Comparison of ENCODE assay signal across 13 cellular contexts in the genomic region with DNA sequence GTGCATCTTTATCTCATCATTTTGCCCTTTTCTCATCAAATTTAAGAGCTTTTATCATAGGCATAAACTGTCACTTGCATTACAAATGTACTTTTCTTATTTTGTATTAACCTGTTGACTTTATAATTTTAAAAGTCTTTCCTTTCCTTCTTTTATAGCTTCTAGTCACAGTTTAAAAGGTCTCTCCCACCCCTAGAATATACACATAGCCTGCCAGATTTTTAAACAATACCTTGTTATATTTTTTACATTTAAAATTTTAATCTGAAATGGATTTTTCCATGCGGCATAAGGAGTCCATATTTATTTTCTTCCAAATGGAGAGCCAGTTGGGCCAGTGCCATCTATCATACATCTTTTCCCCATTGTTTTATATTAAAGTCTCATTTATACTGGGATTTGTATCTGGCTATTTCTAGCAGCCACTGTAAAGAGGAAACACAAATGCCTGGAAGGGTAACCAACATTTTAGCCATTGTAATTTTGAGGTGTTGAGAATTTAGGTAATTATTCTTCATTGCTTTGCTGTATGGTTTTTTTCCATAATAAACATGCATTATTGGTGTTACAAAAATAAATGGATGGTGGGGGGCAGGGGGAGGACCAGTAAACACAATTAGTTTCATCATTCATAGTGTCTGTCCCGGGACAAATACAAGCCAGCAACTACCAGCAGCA.
DNase-seq lines count a peak whose midpoint lies in the region; FAIRE-seq and TF ChIP-seq lines count a peak whose summit lies in the region.
"Had no signal": no experiment of that assay in that cellular context is flagged by ENCODE, and none has a peak within 500 bp of the region (broad histone marks: within the 10 kb centered on the region; RNA-seq: fewer than 3 reads in every experiment).

No MANE protein-coding gene starts in this region.

- H3K56ac ChIP-seq in mesendoderm (ENCODE audit: low read length) = no peak overlapping the region

- peaks cover 12 to 44% of the 10 kb centered on the region in 2 donors for H3K27me3 Mint-ChIP-seq in CD8-positive, alpha-beta memory T cell
- H3K27me3 Mint-ChIP-seq in HFFc6 (ENCODE audit: insufficient read depth) (no peaks in the 10 kb centered on the region; the same call in none of the 2 replicates), astrocyte (ENCODE audit: low read depth, unreplicated experiment) (no peaks in the 10 kb centered on the region)
- peaks cover 0 to 6% of the 10 kb centered on the region in 2 donors for H3K27me3 Mint-ChIP-seq in CD4-positive, alpha-beta memory T cell

- H3K4me3 Mint-ChIP-seq in CD8-positive, alpha-beta memory T cell = no peak overlapping the region
- H3K4me3 Mint-ChIP-seq in HFFc6 = no peak overlapping the region
- H3K4me3 Mint-ChIP-seq in astrocyte (ENCODE audit: unreplicated experiment) = no peak overlapping the region
- no peak overlapping the region for H3K4me3 Mint-ChIP-seq in CD4-positive, alpha-beta memory T cell

- no peak overlapping the region for H3K4ac ChIP-seq in mesendoderm (ENCODE audit: low read depth, low read length)

- POLR2A ChIA-PET in CD8-positive, alpha-beta memory T cell (lab: Charles Lee) = no interaction called here
- POLR2A ChIA-PET in CD4-positive, alpha-beta memory T cell (lab: Charles Lee; ENCODE audit: partially characterized antibody) = no interaction called here

- DNase-seq in CD8-positive, alpha-beta memory T cell = no peak
- DNase-seq in HFFc6 (no peak), astrocyte (ENCODE audit: low read depth) (no peak), mesendoderm (no peak), globus pallidus (ENCODE audit: low spot score) (no peak), NCI-H510A (lab: John Stamatoyannopoulos, UW) (no peak)
- no peak for DNase-seq in CD4-positive, alpha-beta memory T cell
- DNase-seq: adrenal gland, C1 segment of cervical spinal cord, heart left ventricle, stomach had no signal

- H2AFZ ChIP-seq in astrocyte (ENCODE audit: low read depth, low read length) = no peak overlapping the region

- no peak overlapping the region for H3K4me3 ChIP-seq in CD8-positive, alpha-beta memory T cell (ENCODE audit: low read length)
- H3K4me3 ChIP-seq in astrocyte (ENCODE audit: insufficient read depth, low read depth, low read length) = no peak overlapping the region
- no peak overlapping the region for H3K4me3 ChIP-seq in mesendoderm (ENCODE audit: low read length)
- H3K4me3 ChIP-seq in CD4-positive, alpha-beta memory T cell (ENCODE audit: low read length in 2 of 2) = no peak overlapping the region
- H3K4me3 ChIP-seq: adrenal gland, HAP-1, heart left ventricle, stomach, vagina had no signal

- no peak overlapping the region for H2BK120ac ChIP-seq in mesendoderm (ENCODE audit: low read depth, low read length)

- H2BK5ac ChIP-seq in mesendoderm (ENCODE audit: low read length) = no peak overlapping the region

- H3K36me3 ChIP-seq in CD8-positive, alpha-beta memory T cell (ENCODE audit: insufficient read depth, low read length) = no peaks in the 10 kb centered on the region
- H3K36me3 ChIP-seq in astrocyte (ENCODE audit: insufficient read depth, low read length) = no peaks in the 10 kb centered on the region
- no peaks in the 10 kb centered on the region for H3K36me3 ChIP-seq in mesendoderm (ENCODE audit: control insufficient read depth, insufficient read depth, low read length)
- no peaks in the 10 kb centered on the region for H3K36me3 ChIP-seq in CD4-positive, alpha-beta memory T cell (ENCODE audit: insufficient read depth, low read length)
- H3K36me3 ChIP-seq: adrenal gland, HAP-1, heart left ventricle, stomach, vagina had no signal

- no peak overlapping the region for H3K27ac Mint-ChIP-seq in CD8-positive, alpha-beta memory T cell
- H3K27ac Mint-ChIP-seq in HFFc6 (peak overlapping the region; percentile 85), astrocyte (ENCODE audit: unreplicated experiment) (peak overlapping the region; percentile 96)
- no peak overlapping the region for H3K27ac Mint-ChIP-seq in CD4-positive, alpha-beta memory T cell

- H3K36me3 Mint-ChIP-seq in CD8-positive, alpha-beta memory T cell = no peaks in the 10 kb centered on the region
- H3K36me3 Mint-ChIP-seq in HFFc6 (ENCODE audit: low read depth) = 0 out of 2 replicates have a peak, but pooled peaks cover 4% of the 10 kb centered on the region
- H3K36me3 Mint-ChIP-seq in astrocyte (ENCODE audit: low read depth, unreplicated experiment) = no peaks in the 10 kb centered on the region
- no peaks in the 10 kb centered on the region for H3K36me3 Mint-ChIP-seq in CD4-positive, alpha-beta memory T cell

- no peak for FAIRE-seq in astrocyte (lab: Jason Lieb, UNC)

- H2AK5ac ChIP-seq in mesendoderm (ENCODE audit: low read length) = no peak overlapping the region

- intact Hi-C loops in CD4-positive, alpha-beta memory T cell (cut with micrococcal nuclease) = no loop called here

- peak overlapping the region; percentile 96 for H3K18ac ChIP-seq in mesendoderm (ENCODE audit: low read length)

- H3K79me1 ChIP-seq in mesendoderm (ENCODE audit: low read length) = no peaks in the 10 kb centered on the region

- no peaks in the 10 kb centered on the region for H3K4me1 ChIP-seq in CD8-positive, alpha-beta memory T cell (ENCODE audit: insufficient read depth, low read length)
- H3K4me1 ChIP-seq in astrocyte (ENCODE audit: insufficient read depth, low read length) (no peaks in the 10 kb centered on the region), mesendoderm (ENCODE audit: control insufficient read depth, low read depth, low read length) (peaks cover 7% of the 10 kb centered on the region)
- H3K4me1 ChIP-seq in CD4-positive, alpha-beta memory T cell (ENCODE audit: insufficient read depth, low read length) = no peaks in the 10 kb centered on the region
- H3K4me1 ChIP-seq: adrenal gland had no signal

- no peak overlapping the region for H3K23ac ChIP-seq in mesendoderm (ENCODE audit: low read length)

- H3K4me2 ChIP-seq in astrocyte (ENCODE audit: low read length) = no peak overlapping the region
- H3K4me2 ChIP-seq in mesendoderm (ENCODE audit: low read length) = no peak overlapping the region

- no peak overlapping the region for H4K5ac ChIP-seq in mesendoderm (ENCODE audit: low read length)

- H3K9me3 Mint-ChIP-seq in CD8-positive, alpha-beta memory T cell = no peaks in the 10 kb centered on the region
- H3K9me3 Mint-ChIP-seq in HFFc6 = no peaks in the 10 kb centered on the region
- peaks cover 3% of the 10 kb centered on the region for H3K9me3 Mint-ChIP-seq in astrocyte (ENCODE audit: unreplicated experiment)
- no peaks in the 10 kb centered on the region for H3K9me3 Mint-ChIP-seq in CD4-positive, alpha-beta memory T cell

- no CpG with 5 or more reads among the region's 2 CpGs for WGBS in mesendoderm (ENCODE audit: extremely low coverage, insufficient coverage, low lambda C conversion rate)

- H3K9ac ChIP-seq in astrocyte (ENCODE audit: low read length) (no peak overlapping the region), mesendoderm (ENCODE audit: low read length) (no peak overlapping the region)

- no peaks in the 10 kb centered on the region for H4K20me1 ChIP-seq in astrocyte (ENCODE audit: insufficient read depth, low read length)

- H3K79me2 ChIP-seq in astrocyte (ENCODE audit: insufficient read depth, low read length) = no peaks in the 10 kb centered on the region
- H3K79me2 ChIP-seq in mesendoderm (ENCODE audit: control insufficient read depth, insufficient read depth, low read length) = no peaks in the 10 kb centered on the region

- no peaks in the 10 kb centered on the region for H3K9me3 ChIP-seq in CD8-positive, alpha-beta memory T cell (ENCODE audit: low read length)
- no peaks in the 10 kb centered on the region for H3K9me3 ChIP-seq in astrocyte (ENCODE audit: insufficient read depth, low read depth, low read length)
- H3K9me3 ChIP-seq in CD4-positive, alpha-beta memory T cell (ENCODE audit: control insufficient read depth in 1 of 2, low read length in 2 of 2) = no peaks in the 10 kb centered on the region
- H3K9me3 ChIP-seq: adrenal gland, HAP-1, heart left ventricle, stomach, vagina had no signal

- CTCF ChIA-PET in CD8-positive, alpha-beta memory T cell (lab: Charles Lee) = no interaction called here
- CTCF ChIA-PET in CD4-positive, alpha-beta memory T cell (lab: Charles Lee; ENCODE audit: partially characterized antibody) = no interaction called here

- no peak for TF ChIP-seq CTCF in HFFc6 (IDR thresholded peaks at IDR 0.05)
- no peak for TF ChIP-seq CTCF in astrocyte (IDR thresholded peaks at IDR 0.05; ENCODE audit: insufficient read depth, low read depth, low read length)

- H3K4me1 Mint-ChIP-seq in CD8-positive, alpha-beta memory T cell = no peaks in the 10 kb centered on the region
- H3K4me1 Mint-ChIP-seq in HFFc6 (ENCODE audit: low read depth) (peaks cover 42% of the 10 kb centered on the region), astrocyte (ENCODE audit: low read depth, unreplicated experiment) (peaks cover 11% of the 10 kb centered on the region)
- H3K4me1 Mint-ChIP-seq in CD4-positive, alpha-beta memory T cell = no peaks in the 10 kb centered on the region

- no peak overlapping the region for H2BK15ac ChIP-seq in mesendoderm (replicated peaks; ENCODE audit: low read depth)

- H3K27me3 ChIP-seq in CD8-positive, alpha-beta memory T cell (ENCODE audit: insufficient read depth, low read length, poor library complexity, severe bottlenecking) = no peaks in the 10 kb centered on the region
- H3K27me3 ChIP-seq in astrocyte (ENCODE audit: insufficient read depth, low read length) (no peaks in the 10 kb centered on the region), mesendoderm (ENCODE audit: insufficient read depth, low read length, poor library complexity) (no peaks in the 10 kb centered on the region)
- H3K27me3 ChIP-seq in CD4-positive, alpha-beta memory T cell (ENCODE audit: insufficient read depth, low read length) = no peaks in the 10 kb centered on the region
- H3K27me3 ChIP-seq: adrenal gland, heart left ventricle, stomach, vagina had no signal

- H4K8ac ChIP-seq in mesendoderm (ENCODE audit: low read depth, low read length) = no peak overlapping the region

- peak overlapping the region; percentile 88 for H3K27ac ChIP-seq in CD8-positive, alpha-beta memory T cell (ENCODE audit: low read depth, low read length)
- H3K27ac ChIP-seq in astrocyte (ENCODE audit: low read depth, low read length) = no peak overlapping the region
- H3K27ac ChIP-seq in mesendoderm (ENCODE audit: low read depth, low read length) = peak overlapping the region; percentile 87
- H3K27ac ChIP-seq in CD4-positive, alpha-beta memory T cell (ENCODE audit: low read depth, low read length) = no peak overlapping the region
- H3K27ac ChIP-seq: adrenal gland, heart left ventricle, stomach, vagina had no signal

Comparison
In these comparisons a context has a peak if more than half of its experiments do, and no peak if none do; other contexts are left out.
1. H3K27ac ChIP-seq: peak in CD8-positive, alpha-beta memory T cell (single experiment) and mesendoderm (single experiment); none in astrocyte (single experiment) and CD4-positive, alpha-beta memory T cell (single experiment).
2. H3K27ac Mint-ChIP-seq: peak in HFFc6 (single experiment) and astrocyte (single experiment); none in CD8-positive, alpha-beta memory T cell (0 of 8) and CD4-positive, alpha-beta memory T cell (0 of 7).